In genomic region chr15:44804303-44805046, GRCh38 we compare ENCODE assay signal across 29 cellular contexts.
DNase-seq lines count a peak whose midpoint lies in the region; ATAC-seq, FAIRE-seq and TF ChIP-seq lines count a peak whose summit lies in the region.
"Had no signal": no experiment of that assay in that cellular context is flagged by ENCODE, and none has a peak within 500 bp of the region (broad histone marks: within the 10 kb centered on the region; RNA-seq: fewer than 3 reads in every experiment).

No MANE protein-coding gene starts in this region.

- H3K4me3 ChIP-seq in bronchial epithelial cell (ENCODE audit: low read depth, low read length), result no peak overlapping the region
- H3K4me3 ChIP-seq: BLaER1, left ventricle myocardium inferior had no signal

- no peak overlapping the region for H3K27ac Mint-ChIP-seq in natural killer cell
- H3K27ac Mint-ChIP-seq: activated CD8-positive, alpha-beta T cell treated with anti-CD3 and anti-CD28 coated beads, Interleukin-2, amount 10 ng/mL, durations not matched to agents 7 days and 5 days; activated naive CD8-positive, alpha-beta T cell treated with anti-CD3 and anti-CD28 coated beads for 36 hours; endodermal cell; naive thymus-derived CD4-positive, alpha-beta T cell; type B pancreatic cell had no signal

- peak; percentile 12 for DNase-seq in GM13977 (ENCODE audit: low spot score)
- DNase-seq in bronchial epithelial cell (ENCODE audit: low read depth), result no peak
- DNase-seq in pulmonary artery endothelial cell (ENCODE audit: low read depth, low spot score), result peak; percentile 91
- no peak for DNase-seq in natural killer cell
- no peak for DNase-seq in frontal cortex (ENCODE audit: low spot score in 2 of 2)
- no peak for DNase-seq in omental fat pad (ENCODE audit: low spot score)
- DNase-seq: activated CD4-positive, CD25-positive, alpha-beta regulatory T cell treated with anti-CD3 and anti-CD28 coated beads, Interleukin-2, amount 50 U/mL, for 72 hours; activated CD8-positive, alpha-beta T cell treated with anti-CD3 and anti-CD28 coated beads, Interleukin-2, amount 10 ng/mL, durations not matched to agents 7 days and 5 days; activated effector memory CD4-positive, alpha-beta T cell treated with anti-CD3 and anti-CD28 coated beads, Interleukin-2, amount 50 U/mL, for 16 hours; activated naive CD8-positive, alpha-beta T cell treated with anti-CD3 and anti-CD28 coated beads for 36 hours; aorta; COR-L47; cortex of kidney; endodermal cell; GDM1; H7; Kasumi-1; left ventricle myocardium inferior; midbrain; naive thymus-derived CD4-positive, alpha-beta T cell; NCI-H187; NCI-H2171 treated with DMSO at 0.1 percent for 48 hours; NCI-H510A treated with DMSO at 0.1 percent for 48 hours; PC-3; retina; stimulated activated CD4-positive, alpha-beta T cell treated with anti-CD3 and anti-CD28 coated beads, Interleukin-2, amount 100 ng/mL, for 24 hours had no signal

- no peaks in the 10 kb centered on the region for H3K9me3 Mint-ChIP-seq in natural killer cell
- H3K9me3 Mint-ChIP-seq: activated naive CD8-positive, alpha-beta T cell treated with anti-CD3 and anti-CD28 coated beads for 36 hours; endodermal cell; naive thymus-derived CD4-positive, alpha-beta T cell; type B pancreatic cell had no signal

- no peaks in the 10 kb centered on the region for H3K27me3 ChIP-seq in bronchial epithelial cell (ENCODE audit: control insufficient read depth, insufficient read depth, low read length)
- H3K27me3 ChIP-seq: BLaER1 had no signal

- ATAC-seq in GM21576 (IDR thresholded peaks at IDR 0.05; ENCODE audit: unreplicated experiment) (peak; percentile 51), natural killer cell (no peak), omental fat pad (ENCODE audit: low FRiP score) (no peak)
- ATAC-seq: activated CD8-positive, alpha-beta T cell treated with anti-CD3 and anti-CD28 coated beads, Interleukin-2, amount 10 ng/mL, durations not matched to agents 7 days and 5 days; naive thymus-derived CD4-positive, alpha-beta T cell; PC-3 had no signal

- in situ Hi-C loops in GM13977 (cut with MboI; ENCODE audit: low pct_unique_long_range_greater_than_20kb, low sequenced_read_pairs, unreplicated experiment), result no loop called here

- intact Hi-C loops in natural killer cell (cut with micrococcal nuclease), result no loop called here

- FAIRE-seq in bronchial epithelial cell (lab: Jason Lieb, UNC) (peak; percentile 40), frontal cortex (lab: Jason Lieb, UNC) (no peak)

- no peaks in the 10 kb centered on the region for H3K36me3 ChIP-seq in bronchial epithelial cell (ENCODE audit: control insufficient read depth, insufficient read depth, low read length)
- H3K36me3 ChIP-seq: BLaER1, left ventricle myocardium inferior had no signal

- H3K36me3 Mint-ChIP-seq in natural killer cell, result no peaks in the 10 kb centered on the region
- H3K36me3 Mint-ChIP-seq: activated naive CD8-positive, alpha-beta T cell treated with anti-CD3 and anti-CD28 coated beads for 36 hours; naive thymus-derived CD4-positive, alpha-beta T cell; type B pancreatic cell had no signal

- no peak for TF ChIP-seq CTCF in GM13977 (IDR thresholded peaks at IDR 0.05; ENCODE audit: extremely low read depth, insufficient read depth, missing control alignments)
- TF ChIP-seq CTCF in bronchial epithelial cell (IDR thresholded peaks at IDR 0.05; ENCODE audit: insufficient read depth, low read length, severe bottlenecking), result no peak
- TF ChIP-seq CTCF in natural killer cell (IDR thresholded peaks at IDR 0.05), result no peak
- no peak for TF ChIP-seq CTCF in omental fat pad (IDR thresholded peaks at IDR 0.05)

- H3K4me1 Mint-ChIP-seq in natural killer cell, result no peaks in the 10 kb centered on the region
- H3K4me1 Mint-ChIP-seq: endodermal cell had no signal

- no peak overlapping the region for H3K4me3 Mint-ChIP-seq in natural killer cell
- H3K4me3 Mint-ChIP-seq: activated CD8-positive, alpha-beta T cell treated with anti-CD3 and anti-CD28 coated beads, Interleukin-2, amount 10 ng/mL, durations not matched to agents 7 days and 5 days; activated naive CD8-positive, alpha-beta T cell treated with anti-CD3 and anti-CD28 coated beads for 36 hours; endodermal cell; naive thymus-derived CD4-positive, alpha-beta T cell; type B pancreatic cell had no signal

- peaks cover 11 to 25% of the 10 kb centered on the region in 2 donors for H3K27me3 Mint-ChIP-seq in natural killer cell (ENCODE audit: low read depth in 2 of 2)

Comparison
In these comparisons a context has a peak if more than half of its experiments do, and no peak if none do; other contexts are left out.
1. DNase-seq: peak in GM13977 (single experiment) and pulmonary artery endothelial cell (single experiment); none in bronchial epithelial cell (single experiment), natural killer cell (single experiment), frontal cortex (0 of 2) and omental fat pad (single experiment).